ENCODE assay signal across 1 cellular context in genomic region chr12:47705571-47706425, GRCh38.
TF ChIP-seq lines count a peak whose summit lies in the region.

A gene with protein sequence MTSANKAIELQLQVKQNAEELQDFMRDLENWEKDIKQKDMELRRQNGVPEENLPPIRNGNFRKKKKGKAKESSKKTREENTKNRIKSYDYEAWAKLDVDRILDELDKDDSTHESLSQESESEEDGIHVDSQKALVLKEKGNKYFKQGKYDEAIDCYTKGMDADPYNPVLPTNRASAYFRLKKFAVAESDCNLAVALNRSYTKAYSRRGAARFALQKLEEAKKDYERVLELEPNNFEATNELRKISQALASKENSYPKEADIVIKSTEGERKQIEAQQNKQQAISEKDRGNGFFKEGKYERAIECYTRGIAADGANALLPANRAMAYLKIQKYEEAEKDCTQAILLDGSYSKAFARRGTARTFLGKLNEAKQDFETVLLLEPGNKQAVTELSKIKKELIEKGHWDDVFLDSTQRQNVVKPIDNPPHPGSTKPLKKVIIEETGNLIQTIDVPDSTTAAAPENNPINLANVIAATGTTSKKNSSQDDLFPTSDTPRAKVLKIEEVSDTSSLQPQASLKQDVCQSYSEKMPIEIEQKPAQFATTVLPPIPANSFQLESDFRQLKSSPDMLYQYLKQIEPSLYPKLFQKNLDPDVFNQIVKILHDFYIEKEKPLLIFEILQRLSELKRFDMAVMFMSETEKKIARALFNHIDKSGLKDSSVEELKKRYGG (minus strand): TSS chr12:47706030. CDS start chr12:47702840, 3,190 bp downstream.

TF ChIP-seq in HepG2, 621 proteins besides CTCF, POLR2A, EP300 and RAD21 (continued from another document and continues in another):
- TF ChIP-seq, protein P1, sequence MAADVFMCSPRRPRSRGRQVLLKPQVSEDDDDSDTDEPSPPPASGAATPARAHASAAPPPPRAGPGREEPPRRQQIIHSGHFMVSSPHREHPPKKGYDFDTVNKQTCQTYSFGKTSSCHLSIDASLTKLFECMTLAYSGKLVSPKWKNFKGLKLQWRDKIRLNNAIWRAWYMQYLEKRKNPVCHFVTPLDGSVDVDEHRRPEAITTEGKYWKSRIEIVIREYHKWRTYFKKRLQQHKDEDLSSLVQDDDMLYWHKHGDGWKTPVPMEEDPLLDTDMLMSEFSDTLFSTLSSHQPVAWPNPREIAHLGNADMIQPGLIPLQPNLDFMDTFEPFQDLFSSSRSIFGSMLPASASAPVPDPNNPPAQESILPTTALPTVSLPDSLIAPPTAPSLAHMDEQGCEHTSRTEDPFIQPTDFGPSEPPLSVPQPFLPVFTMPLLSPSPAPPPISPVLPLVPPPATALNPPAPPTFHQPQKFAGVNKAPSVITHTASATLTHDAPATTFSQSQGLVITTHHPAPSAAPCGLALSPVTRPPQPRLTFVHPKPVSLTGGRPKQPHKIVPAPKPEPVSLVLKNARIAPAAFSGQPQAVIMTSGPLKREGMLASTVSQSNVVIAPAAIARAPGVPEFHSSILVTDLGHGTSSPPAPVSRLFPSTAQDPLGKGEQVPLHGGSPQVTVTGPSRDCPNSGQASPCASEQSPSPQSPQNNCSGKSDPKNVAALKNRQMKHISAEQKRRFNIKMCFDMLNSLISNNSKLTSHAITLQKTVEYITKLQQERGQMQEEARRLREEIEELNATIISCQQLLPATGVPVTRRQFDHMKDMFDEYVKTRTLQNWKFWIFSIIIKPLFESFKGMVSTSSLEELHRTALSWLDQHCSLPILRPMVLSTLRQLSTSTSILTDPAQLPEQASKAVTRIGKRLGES (CRISPR knock-in tag; IDR thresholded peaks at IDR 0.05; ENCODE audit: borderline replicate concordance) = no peak
- TF ChIP-seq AGO1 (IDR thresholded peaks at IDR 0.05; ENCODE audit: low read depth, low read length, poor library complexity, severe bottlenecking) (peak; percentile 22), ZNF282 (IDR thresholded peaks at IDR 0.05; ENCODE audit: partially characterized antibody) (no peak), GATA4 (IDR thresholded peaks at IDR 0.05; ENCODE audit: borderline replicate concordance, low read depth) (no peak; the same call in 1 of the 2 replicates), SIN3B (IDR thresholded peaks at IDR 0.05; ENCODE audit: low read length) (no peak), RFX1 (IDR thresholded peaks at IDR 0.05) (no peak), TBX3 (IDR thresholded peaks at IDR 0.05; ENCODE audit: borderline replicate concordance) (no peak), GPN1 (CRISPR knock-in tag; IDR thresholded peaks at IDR 0.05; ENCODE audit: borderline replicate concordance) (no peak), NR2F2 (IDR thresholded peaks at IDR 0.05; ENCODE audit: borderline replicate concordance, low read depth) (no peak), ZNF547 (CRISPR knock-in tag; IDR thresholded peaks at IDR 0.05) (no peak), AKNA (CRISPR knock-in tag; IDR thresholded peaks at IDR 0.05; ENCODE audit: borderline replicate concordance) (no peak), ZNF446 (CRISPR knock-in tag; IDR thresholded peaks at IDR 0.05) (peak; percentile 56; the same call in 1 of the 2 replicates), ZBTB49 (CRISPR knock-in tag; IDR thresholded peaks at IDR 0.05; ENCODE audit: borderline replicate concordance) (no peak), BRD4 (CRISPR knock-in tag; IDR thresholded peaks at IDR 0.05) (no peak; the same call in none of the 2 replicates), ZNF549 (CRISPR knock-in tag; IDR thresholded peaks at IDR 0.05) (no peak), ZSCAN12 (CRISPR knock-in tag; IDR thresholded peaks at IDR 0.05) (no peak), TARDBP (CRISPR knock-in tag; IDR thresholded peaks at IDR 0.05) (no peak), HOXA7 (CRISPR knock-in tag; IDR thresholded peaks at IDR 0.05) (no peak), ZNF782 (CRISPR knock-in tag; IDR thresholded peaks at IDR 0.05; ENCODE audit: borderline replicate concordance) (no peak), ZBED4 (CRISPR knock-in tag; IDR thresholded peaks at IDR 0.05; ENCODE audit: borderline replicate concordance) (no peak), NFIB (CRISPR knock-in tag; IDR thresholded peaks at IDR 0.05; ENCODE audit: borderline replicate concordance) (no peak), FLYWCH1 (CRISPR knock-in tag; IDR thresholded peaks at IDR 0.05) (no peak), ZBTB25 (CRISPR knock-in tag; IDR thresholded peaks at IDR 0.05) (0 out of 2 replicates have a peak, but pooled peaks have one; percentile 6), DNMT1 (CRISPR knock-in tag; IDR thresholded peaks at IDR 0.05) (no peak), ATAD3A (CRISPR knock-in tag; IDR thresholded peaks at IDR 0.05) (no peak)
- TF ChIP-seq, protein P2, sequence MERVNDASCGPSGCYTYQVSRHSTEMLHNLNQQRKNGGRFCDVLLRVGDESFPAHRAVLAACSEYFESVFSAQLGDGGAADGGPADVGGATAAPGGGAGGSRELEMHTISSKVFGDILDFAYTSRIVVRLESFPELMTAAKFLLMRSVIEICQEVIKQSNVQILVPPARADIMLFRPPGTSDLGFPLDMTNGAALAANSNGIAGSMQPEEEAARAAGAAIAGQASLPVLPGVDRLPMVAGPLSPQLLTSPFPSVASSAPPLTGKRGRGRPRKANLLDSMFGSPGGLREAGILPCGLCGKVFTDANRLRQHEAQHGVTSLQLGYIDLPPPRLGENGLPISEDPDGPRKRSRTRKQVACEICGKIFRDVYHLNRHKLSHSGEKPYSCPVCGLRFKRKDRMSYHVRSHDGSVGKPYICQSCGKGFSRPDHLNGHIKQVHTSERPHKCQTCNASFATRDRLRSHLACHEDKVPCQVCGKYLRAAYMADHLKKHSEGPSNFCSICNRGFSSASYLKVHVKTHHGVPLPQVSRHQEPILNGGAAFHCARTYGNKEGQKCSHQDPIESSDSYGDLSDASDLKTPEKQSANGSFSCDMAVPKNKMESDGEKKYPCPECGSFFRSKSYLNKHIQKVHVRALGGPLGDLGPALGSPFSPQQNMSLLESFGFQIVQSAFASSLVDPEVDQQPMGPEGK (CRISPR knock-in tag; IDR thresholded peaks at IDR 0.05) = peak; percentile 57; the same call in 1 of the 2 replicates
- TF ChIP-seq, protein P3, sequence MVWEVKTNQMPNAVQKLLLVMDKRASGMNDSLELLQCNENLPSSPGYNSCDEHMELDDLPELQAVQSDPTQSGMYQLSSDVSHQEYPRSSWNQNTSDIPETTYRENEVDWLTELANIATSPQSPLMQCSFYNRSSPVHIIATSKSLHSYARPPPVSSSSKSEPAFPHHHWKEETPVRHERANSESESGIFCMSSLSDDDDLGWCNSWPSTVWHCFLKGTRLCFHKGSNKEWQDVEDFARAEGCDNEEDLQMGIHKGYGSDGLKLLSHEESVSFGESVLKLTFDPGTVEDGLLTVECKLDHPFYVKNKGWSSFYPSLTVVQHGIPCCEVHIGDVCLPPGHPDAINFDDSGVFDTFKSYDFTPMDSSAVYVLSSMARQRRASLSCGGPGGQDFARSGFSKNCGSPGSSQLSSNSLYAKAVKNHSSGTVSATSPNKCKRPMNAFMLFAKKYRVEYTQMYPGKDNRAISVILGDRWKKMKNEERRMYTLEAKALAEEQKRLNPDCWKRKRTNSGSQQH (CRISPR knock-in tag; IDR thresholded peaks at IDR 0.05; ENCODE audit: low read depth) = peak; percentile 65; the same call in 1 of the 2 replicates
- TF ChIP-seq, protein P4, sequence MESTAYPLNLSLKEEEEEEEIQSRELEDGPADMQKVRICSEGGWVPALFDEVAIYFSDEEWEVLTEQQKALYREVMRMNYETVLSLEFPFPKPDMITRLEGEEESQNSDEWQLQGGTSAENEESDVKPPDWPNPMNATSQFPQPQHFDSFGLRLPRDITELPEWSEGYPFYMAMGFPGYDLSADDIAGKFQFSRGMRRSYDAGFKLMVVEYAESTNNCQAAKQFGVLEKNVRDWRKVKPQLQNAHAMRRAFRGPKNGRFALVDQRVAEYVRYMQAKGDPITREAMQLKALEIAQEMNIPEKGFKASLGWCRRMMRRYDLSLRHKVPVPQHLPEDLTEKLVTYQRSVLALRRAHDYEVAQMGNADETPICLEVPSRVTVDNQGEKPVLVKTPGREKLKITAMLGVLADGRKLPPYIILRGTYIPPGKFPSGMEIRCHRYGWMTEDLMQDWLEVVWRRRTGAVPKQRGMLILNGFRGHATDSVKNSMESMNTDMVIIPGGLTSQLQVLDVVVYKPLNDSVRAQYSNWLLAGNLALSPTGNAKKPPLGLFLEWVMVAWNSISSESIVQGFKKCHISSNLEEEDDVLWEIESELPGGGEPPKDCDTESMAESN (CRISPR knock-in tag; conservative IDR thresholded peaks at IDR 0.05) = peak; percentile 80; the same call in 1 of the 2 replicates
- TF ChIP-seq, protein P5, sequence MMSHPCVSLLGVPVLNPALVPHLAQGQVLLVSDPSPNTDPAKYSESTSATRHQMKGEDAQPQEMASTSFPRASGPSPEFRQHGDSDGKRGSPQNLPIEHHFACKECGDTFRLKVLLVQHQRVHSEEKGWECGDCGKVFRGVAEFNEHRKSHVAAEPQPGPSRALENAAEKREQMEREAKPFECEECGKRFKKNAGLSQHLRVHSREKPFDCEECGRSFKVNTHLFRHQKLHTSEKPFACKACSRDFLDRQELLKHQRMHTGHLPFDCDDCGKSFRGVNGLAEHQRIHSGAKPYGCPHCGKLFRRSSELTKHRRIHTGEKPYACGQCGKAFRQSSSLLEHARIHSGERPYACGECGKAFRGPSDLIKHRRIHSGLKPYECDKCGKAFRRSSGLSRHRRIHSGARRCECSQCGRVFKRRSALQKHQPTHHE (CRISPR knock-in tag; IDR thresholded peaks at IDR 0.05; ENCODE audit: borderline replicate concordance) = 0 out of 2 replicates have a peak, but pooled peaks have one; percentile 20
